ENCODE assay signal across 2 cellular contexts in the genomic region with DNA sequence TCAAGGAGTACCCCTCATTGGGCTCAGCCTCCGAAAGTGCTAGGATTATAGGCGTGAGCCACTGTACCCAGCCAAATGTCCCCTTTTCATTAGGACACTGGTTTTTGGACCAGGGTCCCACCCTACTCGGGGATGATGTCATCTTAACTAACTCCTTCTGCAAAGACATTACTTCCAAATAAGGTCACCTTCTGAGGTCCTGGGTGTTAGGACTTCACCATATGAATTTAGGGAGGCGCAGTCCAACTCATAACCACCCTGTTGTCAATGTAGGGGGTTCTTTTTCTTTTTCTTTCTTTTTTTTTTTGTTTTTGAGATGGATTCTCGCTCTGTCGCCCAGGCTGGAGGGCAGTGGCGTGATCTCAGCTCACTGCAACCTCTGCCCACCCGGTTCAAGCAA.
TF ChIP-seq lines count a peak whose summit lies in the region.

No MANE protein-coding gene starts in this region.

TF ChIP-seq in A549, 52 proteins besides CTCF, POLR2A, EP300 and RAD21:
- TF ChIP-seq ESRRA (IDR thresholded peaks at IDR 0.05; ENCODE audit: borderline replicate concordance, low read length) (no peak), FOSL2 (IDR thresholded peaks at IDR 0.05) (no peak), FOSL2 (CRISPR knock-in tag; IDR thresholded peaks at IDR 0.05) (no peak), NPAS2 (CRISPR knock-in tag; IDR thresholded peaks at IDR 0.05; ENCODE audit: borderline replicate concordance) (no peak), TP53 (CRISPR knock-in tag; IDR thresholded peaks at IDR 0.05) (no peak), PHF8 (IDR thresholded peaks at IDR 0.05; ENCODE audit: borderline replicate concordance, low read depth) (no peak), RCOR1 (IDR thresholded peaks at IDR 0.05; ENCODE audit: low read depth, low read length) (no peak), HEYL (CRISPR knock-in tag; IDR thresholded peaks at IDR 0.05) (no peak), ZSCAN20 (CRISPR knock-in tag; IDR thresholded peaks at IDR 0.05) (no peak), CHD2 (IDR thresholded peaks at IDR 0.05; ENCODE audit: low read length, partially characterized antibody) (no peak), RFX5 (IDR thresholded peaks at IDR 0.05) (no peak), FOXS1 (CRISPR knock-in tag; IDR thresholded peaks at IDR 0.05) (no peak)
- TF ChIP-seq, protein P1, sequence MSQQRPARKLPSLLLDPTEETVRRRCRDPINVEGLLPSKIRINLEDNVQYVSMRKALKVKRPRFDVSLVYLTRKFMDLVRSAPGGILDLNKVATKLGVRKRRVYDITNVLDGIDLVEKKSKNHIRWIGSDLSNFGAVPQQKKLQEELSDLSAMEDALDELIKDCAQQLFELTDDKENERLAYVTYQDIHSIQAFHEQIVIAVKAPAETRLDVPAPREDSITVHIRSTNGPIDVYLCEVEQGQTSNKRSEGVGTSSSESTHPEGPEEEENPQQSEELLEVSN (IDR thresholded peaks at IDR 0.05; ENCODE audit: borderline replicate concordance, low read depth) = no peak
- TF ChIP-seq, protein P2, sequence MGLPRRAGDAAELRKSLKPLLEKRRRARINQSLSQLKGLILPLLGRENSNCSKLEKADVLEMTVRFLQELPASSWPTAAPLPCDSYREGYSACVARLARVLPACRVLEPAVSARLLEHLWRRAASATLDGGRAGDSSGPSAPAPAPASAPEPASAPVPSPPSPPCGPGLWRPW (IDR thresholded peaks at IDR 0.05) = no peak
- TF ChIP-seq, protein P3, sequence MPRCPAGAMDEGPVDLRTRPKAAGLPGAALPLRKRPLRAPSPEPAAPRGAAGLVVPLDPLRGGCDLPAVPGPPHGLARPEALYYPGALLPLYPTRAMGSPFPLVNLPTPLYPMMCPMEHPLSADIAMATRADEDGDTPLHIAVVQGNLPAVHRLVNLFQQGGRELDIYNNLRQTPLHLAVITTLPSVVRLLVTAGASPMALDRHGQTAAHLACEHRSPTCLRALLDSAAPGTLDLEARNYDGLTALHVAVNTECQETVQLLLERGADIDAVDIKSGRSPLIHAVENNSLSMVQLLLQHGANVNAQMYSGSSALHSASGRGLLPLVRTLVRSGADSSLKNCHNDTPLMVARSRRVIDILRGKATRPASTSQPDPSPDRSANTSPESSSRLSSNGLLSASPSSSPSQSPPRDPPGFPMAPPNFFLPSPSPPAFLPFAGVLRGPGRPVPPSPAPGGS (IDR thresholded peaks at IDR 0.05) = no peak
TF ChIP-seq in A549: peak in this region for 0.

TF ChIP-seq in IMR-90, 13 proteins besides CTCF, POLR2A, EP300 and RAD21:
- TF ChIP-seq CEBPB (IDR thresholded peaks at IDR 0.05; ENCODE audit: low read depth, low read length) (no peak), BHLHE40 (IDR thresholded peaks at IDR 0.05; ENCODE audit: low read depth, low read length) (no peak), MAFK (IDR thresholded peaks at IDR 0.05; ENCODE audit: low read depth, low read length) (no peak), FOS (IDR thresholded peaks at IDR 0.05; ENCODE audit: low read depth, low read length) (no peak), NFE2L2 (IDR thresholded peaks at IDR 0.05; ENCODE audit: low read depth, low read length) (no peak), RFX5 (IDR thresholded peaks at IDR 0.05; ENCODE audit: low read depth, low read length) (no peak), RCOR1 (IDR thresholded peaks at IDR 0.05; ENCODE audit: insufficient replicate concordance, low read length) (no peak), MAZ (IDR thresholded peaks at IDR 0.05; ENCODE audit: borderline replicate concordance, low read depth, low read length) (no peak), CHD1 (IDR thresholded peaks at IDR 0.05; ENCODE audit: low read depth, low read length) (no peak), MXI1 (IDR thresholded peaks at IDR 0.05; ENCODE audit: borderline replicate concordance, low read depth, low read length) (no peak), SMC3 (IDR thresholded peaks at IDR 0.05; ENCODE audit: low read depth, low read length) (no peak)
- TF ChIP-seq, protein P4, sequence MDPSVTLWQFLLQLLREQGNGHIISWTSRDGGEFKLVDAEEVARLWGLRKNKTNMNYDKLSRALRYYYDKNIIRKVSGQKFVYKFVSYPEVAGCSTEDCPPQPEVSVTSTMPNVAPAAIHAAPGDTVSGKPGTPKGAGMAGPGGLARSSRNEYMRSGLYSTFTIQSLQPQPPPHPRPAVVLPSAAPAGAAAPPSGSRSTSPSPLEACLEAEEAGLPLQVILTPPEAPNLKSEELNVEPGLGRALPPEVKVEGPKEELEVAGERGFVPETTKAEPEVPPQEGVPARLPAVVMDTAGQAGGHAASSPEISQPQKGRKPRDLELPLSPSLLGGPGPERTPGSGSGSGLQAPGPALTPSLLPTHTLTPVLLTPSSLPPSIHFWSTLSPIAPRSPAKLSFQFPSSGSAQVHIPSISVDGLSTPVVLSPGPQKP (IDR thresholded peaks at IDR 0.05; ENCODE audit: borderline replicate concordance, low read depth, low read length) = no peak
- TF ChIP-seq, protein P5, sequence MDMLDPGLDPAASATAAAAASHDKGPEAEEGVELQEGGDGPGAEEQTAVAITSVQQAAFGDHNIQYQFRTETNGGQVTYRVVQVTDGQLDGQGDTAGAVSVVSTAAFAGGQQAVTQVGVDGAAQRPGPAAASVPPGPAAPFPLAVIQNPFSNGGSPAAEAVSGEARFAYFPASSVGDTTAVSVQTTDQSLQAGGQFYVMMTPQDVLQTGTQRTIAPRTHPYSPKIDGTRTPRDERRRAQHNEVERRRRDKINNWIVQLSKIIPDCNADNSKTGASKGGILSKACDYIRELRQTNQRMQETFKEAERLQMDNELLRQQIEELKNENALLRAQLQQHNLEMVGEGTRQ (IDR thresholded peaks at IDR 0.05; ENCODE audit: low read depth, low read length) = no peak
